Comparison of ENCODE assay signal across 1 cellular context in the genomic region with DNA sequence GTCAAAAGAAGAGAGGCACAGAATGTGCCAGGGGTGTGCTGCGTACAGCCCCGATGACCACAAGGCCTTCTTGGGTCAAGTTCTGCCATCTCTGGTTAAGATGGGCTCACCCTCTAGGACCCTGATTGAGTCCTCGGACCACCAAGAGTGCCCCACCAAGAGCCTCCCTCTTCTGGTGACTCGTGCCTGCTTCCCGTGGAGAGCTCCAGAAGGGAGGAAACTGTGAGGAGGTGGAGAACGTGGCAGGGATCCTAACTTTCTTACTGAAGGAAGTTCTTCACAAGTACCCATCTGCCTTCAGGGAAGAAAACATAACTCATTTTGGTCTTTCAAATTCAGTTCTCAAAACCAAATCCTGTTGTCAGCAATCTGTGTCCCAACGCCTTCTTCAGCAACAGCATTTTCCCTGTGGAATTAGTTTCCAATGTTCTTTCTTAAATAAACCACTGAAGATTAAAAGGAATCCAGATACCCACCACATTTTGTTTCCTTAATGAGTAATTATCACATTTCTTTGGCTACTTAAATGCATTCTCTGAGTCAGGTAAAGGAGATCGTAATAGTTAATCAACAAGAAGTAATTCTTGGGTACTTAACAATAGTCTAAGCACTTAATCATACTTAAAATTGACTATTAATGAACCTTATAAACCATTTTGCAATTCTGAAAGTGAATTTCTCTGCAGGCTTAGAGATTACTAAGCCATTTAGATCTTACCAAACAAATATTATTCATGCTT.
TF ChIP-seq lines count a peak whose summit lies in the region.

No MANE protein-coding gene starts in this region.

TF ChIP-seq in K562, 482 proteins besides CTCF, POLR2A, EP300 and RAD21:
- no peak for TF ChIP-seq ZNF239 (CRISPR knock-in tag; IDR thresholded peaks at IDR 0.05)
